ENCODE assay signal across 19 cellular contexts in the genomic region with DNA sequence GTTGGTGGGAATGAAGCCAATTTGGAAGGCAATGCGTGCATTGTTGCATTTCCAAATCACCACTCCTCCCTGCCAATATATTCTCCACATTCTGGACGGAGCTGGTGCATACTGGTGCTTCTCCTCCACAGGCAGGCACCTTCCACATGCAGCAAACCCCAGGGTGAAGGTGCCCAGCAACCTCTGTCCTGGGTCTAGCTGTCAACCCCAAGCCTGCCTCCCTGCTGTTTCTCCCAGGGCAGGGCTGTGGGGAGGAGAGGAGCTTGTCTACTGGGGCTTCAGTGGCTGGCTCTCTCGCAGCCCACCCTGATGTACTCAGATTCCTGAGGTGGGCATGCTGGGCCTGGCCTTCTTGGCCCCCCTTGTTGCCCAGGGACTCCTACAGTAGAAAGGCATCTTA. TPM values are rescaled to one million over a fixed set of nuclear protein-coding genes. Genes with fewer than 3 reads are reported as not detected.
A peak's percentile ranks its signal among the peaks of the same experiment; 100 is the strongest.
DNase-seq lines count a peak whose midpoint lies in the region; ATAC-seq and TF ChIP-seq lines count a peak whose summit lies in the region.
"Had no signal": no experiment of that assay in that cellular context is flagged by ENCODE, and none has a peak within 500 bp of the region (broad histone marks: within the 10 kb centered on the region; RNA-seq: fewer than 3 reads in every experiment).

No MANE protein-coding gene starts in this region.

- H3K4me1 ChIP-seq in esophagus (ENCODE audit: control insufficient read depth in 2 of 2, insufficient read depth in 2 of 2, low read length in 1 of 2) (peaks cover 3 to 4% of the 10 kb centered on the region in 2 donors), gastroesophageal sphincter (peaks cover 41 to 84% (median 46%) of the 10 kb centered on the region in 3 donors), sigmoid colon (peaks cover 0 to 83% (median 60%) of the 10 kb centered on the region in 4 donors), transverse colon (peaks cover 6 to 30% (median 13%) of the 10 kb centered on the region in 4 donors)
- H3K4me1 ChIP-seq: BE2C had no signal

- DNase-seq in sigmoid colon (no peak), transverse colon (no peak), SHP77 (lab: John Stamatoyannopoulos, UW) (no peak)
- no peak for DNase-seq in stimulated activated CD4-positive, alpha-beta T cell treated with anti-CD3 and anti-CD28 coated beads, Interleukin-2, amount 100 ng/mL, for 24 hours
- no peak for DNase-seq in activated T-cell treated with anti-CD3 and anti-CD28 coated beads, Interleukin-2, amount 50 U/mL, for 48 hours
- DNase-seq: BE2C; CD8-positive, alpha-beta T cell; HFFc6; NCI-H1048; NCI-H146; NCI-H2081 treated with DMSO at 0.1 percent for 48 hours; NCI-H226; NCI-H526 treated with DMSO at 0.1 percent for 48 hours; RPMI8226 had no signal

- 63 to 65% methylated on average over 3 of the region's 3 CpGs for WGBS in esophagus, 2 donors
- WGBS in gastroesophageal sphincter (ENCODE audit: low coverage in 1 of 2), 2 donors, result 82 to 83% methylated on average over 1 to 2 of the region's 3 CpGs
- 82 to 89% methylated on average over 3 of the region's 3 CpGs for WGBS in sigmoid colon, 2 donors
- WGBS in transverse colon (ENCODE audit: low coverage in 1 of 2), 2 donors, result 40 to 64% methylated on average over 1 to 3 of the region's 3 CpGs

- H3K4me3 ChIP-seq in esophagus (ENCODE audit: low read depth in 1 of 2, low read length in 2 of 2), result no peak overlapping the region
- no peak overlapping the region for H3K4me3 ChIP-seq in gastroesophageal sphincter
- no peak overlapping the region for H3K4me3 ChIP-seq in sigmoid colon
- H3K4me3 ChIP-seq in transverse colon, result no peak overlapping the region
- H3K4me3 ChIP-seq: K562 had no signal

- H3K36me3 ChIP-seq in esophagus (ENCODE audit: control insufficient read depth in 2 of 2, insufficient read depth in 2 of 2, low read length in 1 of 2) (no peaks in the 10 kb centered on the region), gastroesophageal sphincter (no peaks in the 10 kb centered on the region), sigmoid colon (no peaks in the 10 kb centered on the region), transverse colon (no peaks in the 10 kb centered on the region)
- H3K36me3 ChIP-seq: BE2C had no signal

- no peaks in the 10 kb centered on the region for H3K9me3 ChIP-seq in esophagus (ENCODE audit: control insufficient read depth in 2 of 2, insufficient read depth in 1 of 2, low read depth in 1 of 2, low read length in 1 of 2)
- H3K9me3 ChIP-seq in gastroesophageal sphincter, result no peaks in the 10 kb centered on the region
- no peaks in the 10 kb centered on the region for H3K9me3 ChIP-seq in sigmoid colon
- H3K9me3 ChIP-seq in transverse colon, result no peaks in the 10 kb centered on the region
- H3K9me3 ChIP-seq: BE2C had no signal

- TF ChIP-seq EP300 in gastroesophageal sphincter (IDR thresholded peaks at IDR 0.05) (no peak), sigmoid colon (IDR thresholded peaks at IDR 0.05) (no peak), transverse colon (IDR thresholded peaks at IDR 0.05; ENCODE audit: low read depth) (no peak)

- in situ Hi-C loops in transverse colon (cut with MboI; ENCODE audit: low pct_ligation_motif_present in 1 of 4, low pct_unique_long_range_greater_than_20kb in 1 of 4, low sequenced_read_pairs in 3 of 4), result no loop called here

- TF ChIP-seq CTCF in gastroesophageal sphincter (IDR thresholded peaks at IDR 0.05), result no peak
- no peak for TF ChIP-seq CTCF in sigmoid colon (IDR thresholded peaks at IDR 0.05)
- TF ChIP-seq CTCF in transverse colon (IDR thresholded peaks at IDR 0.05), result no peak

- ATAC-seq in gastroesophageal sphincter, result no peak
- ATAC-seq: CD8-positive, alpha-beta T cell; K562 had no signal

- peak overlapping the region; percentile 59 to 65 for H3K27ac ChIP-seq in esophagus (ENCODE audit: low read depth in 2 of 2, low read length in 1 of 2)
- H3K27ac ChIP-seq in gastroesophageal sphincter, result peak overlapping the region; percentile 83 to 88 (median 87)
- H3K27ac ChIP-seq in sigmoid colon, result peak overlapping the region; percentile 63 to 90 (median 88)
- peak overlapping the region; percentile 77 to 86 (median 80) for H3K27ac ChIP-seq in transverse colon
- H3K27ac ChIP-seq: HL-60 had no signal

- intact Hi-C loops in sigmoid colon (cut with DNase I), result no loop called here
- intact Hi-C loops in transverse colon (cut with DNase I; ENCODE audit: low total_unique reads), result no loop called here

- TF ChIP-seq POLR2A in gastroesophageal sphincter (IDR thresholded peaks at IDR 0.05), result no peak
- no peak for TF ChIP-seq POLR2A in sigmoid colon (IDR thresholded peaks at IDR 0.05)
- TF ChIP-seq POLR2A in transverse colon (IDR thresholded peaks at IDR 0.05), result no peak

- H3K27me3 ChIP-seq in esophagus (ENCODE audit: control insufficient read depth in 1 of 2, insufficient read depth in 2 of 2, low read length in 2 of 2) (no peaks in the 10 kb centered on the region), gastroesophageal sphincter (no peaks in the 10 kb centered on the region), sigmoid colon (no peaks in the 10 kb centered on the region), transverse colon (no peaks in the 10 kb centered on the region)
- H3K27me3 ChIP-seq: BE2C had no signal

RNA-seq across cellular contexts. Expression of a gene that starts 20.1 kb away (rescaled TPM):
- polyA plus RNA-seq in esophagus (1 to 10 TPM in 1 of 2 donors, under 1 TPM in 1; 0.71 to 1.1 TPM), sigmoid colon (1 to 10 TPM in 2 of 3 donors, under 1 TPM in 1; 0.92 to 1.8 (median 1.2) TPM)
- total RNA-seq in gastroesophageal sphincter (10 to 100 TPM; 11.5 to 49.3 (median 24.2) TPM), sigmoid colon (10 to 100 TPM in 3 of 4 donors, 1 to 10 TPM in 1; 8.1 to 32.7 (median 18.1) TPM), transverse colon (1 to 10 TPM in 3 of 4 donors, under 1 TPM in 1; 0.75 to 5.9 (median 3.6) TPM)
- total RNA-seq: HFFc6, OCI-LY7 had no signal
